27 cellular contexts compared by ENCODE assay signal in the genomic region with DNA sequence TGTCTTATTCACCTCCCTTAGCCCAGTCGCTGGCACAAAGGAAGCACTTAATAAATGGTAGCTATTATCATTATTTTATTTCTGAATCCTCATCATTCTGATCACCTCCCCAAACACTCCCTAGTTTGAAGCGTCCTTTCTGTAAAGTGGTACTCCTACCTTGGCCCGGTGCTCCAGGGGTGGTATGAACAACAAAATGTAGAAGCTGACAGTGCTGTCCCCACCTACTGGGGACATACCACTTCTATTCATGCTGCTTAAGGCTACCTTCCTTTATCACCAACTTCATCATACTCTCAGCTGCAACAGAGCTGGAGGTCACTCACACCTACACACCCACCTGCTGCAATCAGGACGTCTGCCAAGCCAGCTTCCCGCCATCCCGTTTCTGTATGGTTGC. TPM values are rescaled to one million over a fixed set of nuclear protein-coding genes. Genes with fewer than 3 reads are reported as not detected.
"Had no signal": no experiment of that assay in that cellular context is flagged by ENCODE, and none has a peak within 500 bp of the region (broad histone marks: within the 10 kb centered on the region; RNA-seq: fewer than 3 reads in every experiment).

No MANE protein-coding gene starts in this region.

- H3K4me2 ChIP-seq: smooth muscle cell had no signal

- H3K4me1 Mint-ChIP-seq: memory B cell; mesothelial cell of epicardium; naive B cell; stimulated activated naive CD8-positive, alpha-beta T cell treated with anti-CD3 and anti-CD28 coated beads, Interleukin-15, amount 100 ng/mL, for 72 hours had no signal

- H3K27ac ChIP-seq: dorsolateral prefrontal cortex, prostate gland, right atrium auricular region, thyroid gland had no signal

- H3K4me3 Mint-ChIP-seq: memory B cell; mesothelial cell of epicardium; naive B cell; natural killer cell treated with Interleukin-12 subunit alpha and Interleukin-12 subunit beta and Interleukin-15 and Interleukin-18, amount 100 ng/mL, for 72 hours; neural crest cell; stimulated activated naive CD8-positive, alpha-beta T cell treated with anti-CD3 and anti-CD28 coated beads, Interleukin-15, amount 100 ng/mL, for 72 hours had no signal

- DNase-seq: dorsolateral prefrontal cortex; effector CD4-positive, alpha-beta T cell; head of caudate nucleus; kidney; mucosa of descending colon; naive B cell; stimulated activated CD4-positive, alpha-beta T cell treated with anti-CD3 and anti-CD28 coated beads, Interleukin-12 subunit alpha, Interleukin-12 subunit beta, amount 100 ng/mL, for 4 hours; stimulated activated CD4-positive, alpha-beta T cell treated with anti-CD3 and anti-CD28 coated beads, Interleukin-1b, Interleukin-23, amount 100 ng/mL, for 48 hours; stimulated activated CD4-positive, alpha-beta T cell treated with anti-CD3 and anti-CD28 coated beads, Interleukin-4, amount 100 ng/mL, for 1 hour; stimulated activated CD8-positive, alpha-beta memory T cell treated with anti-CD3 and anti-CD28 coated beads, Interleukin-4, amount 100 ng/mL, for 48 hours; stimulated activated naive CD4-positive, alpha-beta T cell; stimulated activated naive CD8-positive, alpha-beta T cell treated with anti-CD3 and anti-CD28 coated beads, Interleukin-15, amount 100 ng/mL, for 72 hours; thyroid gland; trophoblast cell had no signal

- H3K9me3 Mint-ChIP-seq: memory B cell; natural killer cell treated with Interleukin-12 subunit alpha and Interleukin-12 subunit beta and Interleukin-15 and Interleukin-18, amount 100 ng/mL, for 72 hours; stimulated activated naive CD8-positive, alpha-beta T cell treated with anti-CD3 and anti-CD28 coated beads, Interleukin-15, amount 100 ng/mL, for 72 hours had no signal

- H3K4me1 ChIP-seq: prostate gland, right atrium auricular region, thyroid gland had no signal

- H3K9me3 ChIP-seq: mucosa of descending colon, prostate gland, right atrium auricular region, thyroid gland had no signal

- H3K27ac Mint-ChIP-seq: memory B cell; mesothelial cell of epicardium; natural killer cell treated with Interleukin-12 subunit alpha and Interleukin-12 subunit beta and Interleukin-15 and Interleukin-18, amount 100 ng/mL, for 72 hours; stimulated activated naive CD8-positive, alpha-beta T cell treated with anti-CD3 and anti-CD28 coated beads, Interleukin-15, amount 100 ng/mL, for 72 hours had no signal

- H3K4me3 ChIP-seq: dorsolateral prefrontal cortex, lung, mucosa of descending colon, prostate gland, right atrium auricular region, smooth muscle cell, thyroid gland had no signal

- ATAC-seq: left lobe of liver; mucosa of descending colon; natural killer cell treated with Interleukin-12 subunit alpha and Interleukin-12 subunit beta and Interleukin-15 and Interleukin-18, amount 100 ng/mL, for 72 hours; sciatic nerve; stimulated activated naive CD8-positive, alpha-beta T cell treated with anti-CD3 and anti-CD28 coated beads, Interleukin-15, amount 100 ng/mL, for 72 hours had no signal

- H3K27me3 ChIP-seq: right atrium auricular region, thyroid gland had no signal

- H3K36me3 Mint-ChIP-seq: memory B cell; mesothelial cell of epicardium; naive B cell; natural killer cell treated with Interleukin-12 subunit alpha and Interleukin-12 subunit beta and Interleukin-15 and Interleukin-18, amount 100 ng/mL, for 72 hours had no signal

- H3K27me3 Mint-ChIP-seq: memory B cell; stimulated activated naive CD8-positive, alpha-beta T cell treated with anti-CD3 and anti-CD28 coated beads, Interleukin-15, amount 100 ng/mL, for 72 hours had no signal

- H3K36me3 ChIP-seq: prostate gland, right atrium auricular region, thyroid gland had no signal

RNA-seq across cellular contexts. Expression of gene XPNPEP2, which starts 43.2 kb away (rescaled TPM):
- total RNA-seq: fibroblast of villous mesenchyme, glomerular endothelial cell, osteoblast had no signal
